Comparison of ENCODE assay signal across 9 cellular contexts in the genomic region with DNA sequence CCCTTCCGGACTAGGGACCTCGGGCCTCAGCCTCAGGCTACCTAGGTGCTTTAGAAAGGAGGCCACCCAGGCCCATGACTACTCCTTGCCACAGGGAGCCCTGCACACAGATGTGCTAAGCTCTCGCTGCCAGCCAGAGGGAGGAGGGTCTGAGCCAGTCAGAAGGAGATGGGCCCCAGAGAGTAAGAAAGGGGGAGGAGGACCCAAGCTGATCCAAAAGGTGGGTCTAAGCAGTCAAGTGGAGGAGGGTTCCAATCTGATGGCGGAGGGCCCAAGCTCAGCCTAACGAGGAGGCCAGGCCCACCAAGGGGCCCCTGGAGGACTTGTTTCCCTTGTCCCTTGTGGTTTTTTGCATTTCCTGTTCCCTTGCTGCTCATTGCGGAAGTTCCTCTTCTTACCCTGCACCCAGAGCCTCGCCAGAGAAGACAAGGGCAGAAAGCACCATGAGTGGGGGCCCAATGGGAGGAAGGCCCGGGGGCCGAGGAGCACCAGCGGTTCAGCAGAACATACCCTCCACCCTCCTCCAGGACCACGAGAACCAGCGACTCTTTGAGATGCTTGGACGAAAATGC.
DNase-seq lines count a peak whose midpoint lies in the region; ATAC-seq and TF ChIP-seq lines count a peak whose summit lies in the region.
"Had no signal": no experiment of that assay in that cellular context is flagged by ENCODE, and none has a peak within 500 bp of the region (broad histone marks: within the 10 kb centered on the region; RNA-seq: fewer than 3 reads in every experiment).

A gene (plus strand): TSS at position 389 of the 572 bp plus-strand sequence. CDS start 55 bp downstream, at position 444.

- no peaks in the 10 kb centered on the region for H3K27me3 ChIP-seq in effector memory CD4-positive, alpha-beta T cell (replicated peaks; ENCODE audit: control insufficient read depth, insufficient read depth, low read length, poor library complexity, severe bottlenecking)
- H3K27me3 ChIP-seq: cardiac muscle cell had no signal

- peaks cover 27% of the 10 kb centered on the region for H3K36me3 ChIP-seq in effector memory CD4-positive, alpha-beta T cell (ENCODE audit: control insufficient read depth, insufficient read depth, low read length)
- H3K36me3 ChIP-seq: cardiac muscle cell had no signal

- peak within 1 kb of the TSS; percentile 65 for H3K4me3 ChIP-seq in effector memory CD4-positive, alpha-beta T cell (ENCODE audit: insufficient read depth, low read depth, low read length, poor library complexity, severe bottlenecking)
- H3K4me3 ChIP-seq: cardiac muscle cell had no signal

- H3K27ac ChIP-seq in effector memory CD4-positive, alpha-beta T cell (ENCODE audit: insufficient read depth, low read length, poor library complexity, severe bottlenecking): peak within 1 kb of the TSS; percentile 71
- H3K27ac ChIP-seq: cardiac muscle cell had no signal

- TF ChIP-seq POLR2A in GM15510 (IDR thresholded peaks at IDR 0.05; ENCODE audit: borderline replicate concordance, extremely low read depth, insufficient read length): peak; percentile 58

- H3K9me3 ChIP-seq in effector memory CD4-positive, alpha-beta T cell (ENCODE audit: control insufficient read depth, low read length): no peaks in the 10 kb centered on the region

- DNase-seq in T-helper 1 cell (peak in 3 of 5 donors; percentile 10 to 82 (median 14)), NCI-H345 (lab: John Stamatoyannopoulos, UW) (no peak), cortex of kidney (lab: John Stamatoyannopoulos, UW) (no peak), DMS114 treated with DMSO at 0.1 percent for 48 hours (lab: John Stamatoyannopoulos, UW; ENCODE audit: unreplicated experiment) (no peak)
- DNase-seq in effector memory CD4-positive, alpha-beta T cell: peak; percentile 8 to 33 (median 27)
- peak; percentile 15 to 20 for DNase-seq in stimulated activated CD8-positive, alpha-beta memory T cell treated with anti-CD3 and anti-CD28 coated beads, Interleukin-2, amount 100 ng/mL, for 48 hours (ENCODE audit: low read depth in 2 of 2)

- H3K4me1 ChIP-seq in effector memory CD4-positive, alpha-beta T cell (ENCODE audit: control insufficient read depth, insufficient read depth, low read length, poor library complexity, severe bottlenecking): peaks cover 13% of the 10 kb centered on the region

- peak; percentile 70 for ATAC-seq in HG02623 (IDR thresholded peaks at IDR 0.05; ENCODE audit: unreplicated experiment)

Comparison
In these comparisons a context has a peak if more than half of its experiments do, and no peak if none do; other contexts are left out.
1. DNase-seq: peak in T-helper 1 cell (3 of 5), effector memory CD4-positive, alpha-beta T cell (3 of 3) and stimulated activated CD8-positive, alpha-beta memory T cell treated with anti-CD3 and anti-CD28 coated beads, Interleukin-2, amount 100 ng/mL, for 48 hours (2 of 2); none in NCI-H345 (single experiment), cortex of kidney (single experiment) and DMS114 treated with DMSO at 0.1 percent for 48 hours (single experiment).